Comparison of ENCODE assay signal across 8 cellular contexts in genomic region chr2:11498543-11499034, GRCh38. TPM values are rescaled to one million over a fixed set of nuclear protein-coding genes. Genes with fewer than 3 reads are reported as not detected.
DNase-seq lines count a peak whose midpoint lies in the region; ATAC-seq, FAIRE-seq and TF ChIP-seq lines count a peak whose summit lies in the region.

No MANE protein-coding gene starts in this region.

- ATAC-seq in GM19023 (IDR thresholded peaks at IDR 0.05; ENCODE audit: unreplicated experiment) (peak; percentile 84), HG02973 (IDR thresholded peaks at IDR 0.05; ENCODE audit: unreplicated experiment) (peak; percentile 96), RWPE2 (ENCODE audit: low read depth) (peak; percentile 38; the same call in 1 of the 3 replicates), left lobe of liver (peak; percentile 93)

- peaks cover 24% of the 10 kb centered on the region for H3K27me3 Mint-ChIP-seq in activated naive CD4-positive, alpha-beta T cell treated with anti-CD3 and anti-CD28 coated beads, Interleukin-2, amount 10 ng/mL, durations not matched to agents 7 days and 5 days
- peaks cover 27% of the 10 kb centered on the region for H3K27me3 Mint-ChIP-seq in activated naive CD8-positive, alpha-beta T cell treated with anti-CD3 and anti-CD28 coated beads for 36 hours

- CTCF ChIA-PET in activated naive CD4-positive, alpha-beta T cell treated with anti-CD3 and anti-CD28 coated beads, Interleukin-2, amount 10 ng/mL, durations not matched to agents 7 days and 5 days (lab: Charles Lee) = no interaction called here

- H3K4me3 ChIP-seq in RWPE2 (ENCODE audit: severe bottlenecking) = no peak overlapping the region

- no peak overlapping the region for H3K4me3 Mint-ChIP-seq in activated naive CD4-positive, alpha-beta T cell treated with anti-CD3 and anti-CD28 coated beads, Interleukin-2, amount 10 ng/mL, durations not matched to agents 7 days and 5 days
- H3K4me3 Mint-ChIP-seq in activated naive CD8-positive, alpha-beta T cell treated with anti-CD3 and anti-CD28 coated beads for 36 hours = no peak overlapping the region

- no peak for DNase-seq in RWPE2 (ENCODE audit: low spot score)
- peak; percentile 98 for DNase-seq in left lobe of liver (ENCODE audit: low spot score)
- DNase-seq in urothelium cell line (ENCODE audit: low spot score) = peak; percentile 25
- DNase-seq in activated naive CD4-positive, alpha-beta T cell treated with anti-CD3 and anti-CD28 coated beads, Interleukin-2, amount 10 ng/mL, durations not matched to agents 7 days and 5 days = no peak
- no peak for DNase-seq in activated naive CD8-positive, alpha-beta T cell treated with anti-CD3 and anti-CD28 coated beads for 36 hours
- no peak for DNase-seq in DMS153 treated with DMSO at 0.1 percent for 48 hours (lab: John Stamatoyannopoulos, UW; ENCODE audit: unreplicated experiment)

- H3K4me1 Mint-ChIP-seq in activated naive CD4-positive, alpha-beta T cell treated with anti-CD3 and anti-CD28 coated beads, Interleukin-2, amount 10 ng/mL, durations not matched to agents 7 days and 5 days = peaks cover 4% of the 10 kb centered on the region
- peaks cover 4% of the 10 kb centered on the region for H3K4me1 Mint-ChIP-seq in activated naive CD8-positive, alpha-beta T cell treated with anti-CD3 and anti-CD28 coated beads for 36 hours

- peak; percentile 74 for FAIRE-seq in urothelium cell line (lab: Jason Lieb, UNC)

- no peak for TF ChIP-seq CTCF in RWPE2 (IDR thresholded peaks at IDR 0.05; ENCODE audit: poor library complexity, severe bottlenecking)

- H3K27ac ChIP-seq in RWPE2 (ENCODE audit: poor library complexity, severe bottlenecking) = no peak overlapping the region

- no peaks in the 10 kb centered on the region for H3K9me3 ChIP-seq in RWPE2 (ENCODE audit: severe bottlenecking)

- no peaks in the 10 kb centered on the region for H3K36me3 ChIP-seq in RWPE2 (ENCODE audit: low read depth)

- H3K36me3 Mint-ChIP-seq in activated naive CD4-positive, alpha-beta T cell treated with anti-CD3 and anti-CD28 coated beads, Interleukin-2, amount 10 ng/mL, durations not matched to agents 7 days and 5 days = no peaks in the 10 kb centered on the region
- no peaks in the 10 kb centered on the region for H3K36me3 Mint-ChIP-seq in activated naive CD8-positive, alpha-beta T cell treated with anti-CD3 and anti-CD28 coated beads for 36 hours

- no peaks in the 10 kb centered on the region for H3K27me3 ChIP-seq in RWPE2 (ENCODE audit: insufficient read depth, poor library complexity, severe bottlenecking)

- peaks cover 2% of the 10 kb centered on the region for H3K9me3 Mint-ChIP-seq in activated naive CD4-positive, alpha-beta T cell treated with anti-CD3 and anti-CD28 coated beads, Interleukin-2, amount 10 ng/mL, durations not matched to agents 7 days and 5 days
- peaks cover 4% of the 10 kb centered on the region for H3K9me3 Mint-ChIP-seq in activated naive CD8-positive, alpha-beta T cell treated with anti-CD3 and anti-CD28 coated beads for 36 hours

- H3K4me1 ChIP-seq in RWPE2 (ENCODE audit: insufficient read depth, poor library complexity, severe bottlenecking) = no peaks in the 10 kb centered on the region

- H3K27ac Mint-ChIP-seq in activated naive CD4-positive, alpha-beta T cell treated with anti-CD3 and anti-CD28 coated beads, Interleukin-2, amount 10 ng/mL, durations not matched to agents 7 days and 5 days = no peak overlapping the region
- H3K27ac Mint-ChIP-seq in activated naive CD8-positive, alpha-beta T cell treated with anti-CD3 and anti-CD28 coated beads for 36 hours = no peak overlapping the region

RNA-seq across cellular contexts. Expression of gene E2F6, which starts 32.6 kb away (rescaled TPM):
- 5.0 TPM for total RNA-seq in left lobe of liver
- 10 to 100 TPM; 14.1 to 14.4 TPM for total RNA-seq in activated naive CD8-positive, alpha-beta T cell treated with anti-CD3 and anti-CD28 coated beads for 36 hours

RNA-seq across cellular contexts. Expression of gene GREB1, which starts 35.3 kb away (rescaled TPM):
- total RNA-seq in left lobe of liver = 22.4 TPM
- total RNA-seq in activated naive CD8-positive, alpha-beta T cell treated with anti-CD3 and anti-CD28 coated beads for 36 hours = 1 to 10 TPM in 1 of 2 experiments, under 1 TPM in 1; 0.52 to 1.0 TPM

Comparison
In these comparisons a context has a peak if more than half of its experiments do, and no peak if none do; other contexts are left out.
1. ATAC-seq: peak in every context shown above with its lines; median percentile 96 in HG02973; 93 in left lobe of liver; 84 in GM19023; 38 in RWPE2.
2. DNase-seq: peak in left lobe of liver (single experiment) and urothelium cell line (single experiment); none in RWPE2 (single experiment), activated naive CD4-positive, alpha-beta T cell treated with anti-CD3 and anti-CD28 coated beads, Interleukin-2, amount 10 ng/mL, durations not matched to agents 7 days and 5 days (single experiment), activated naive CD8-positive, alpha-beta T cell treated with anti-CD3 and anti-CD28 coated beads for 36 hours (single experiment) and DMS153 treated with DMSO at 0.1 percent for 48 hours (single experiment).
3. RNA of gene GREB1, which starts 35.3 kb away (total RNA-seq): 22.4 TPM in left lobe of liver (single experiment); 0.52 to 1.0 TPM in activated naive CD8-positive, alpha-beta T cell treated with anti-CD3 and anti-CD28 coated beads for 36 hours; every median in the first group is over 10 times any median in the second.